Comparison of ENCODE assay signal across 8 cellular contexts in genomic region chr3:61877359-61877770, GRCh38.
DNase-seq lines count a peak whose midpoint lies in the region; ATAC-seq and TF ChIP-seq lines count a peak whose summit lies in the region.

No MANE protein-coding gene starts in this region.

- no peak overlapping the region for H3K27ac ChIP-seq in VCaP

- peak; percentile 40; the same call in 1 of the 2 replicates for TF ChIP-seq CTCF in VCaP (conservative IDR thresholded peaks at IDR 0.05)
- TF ChIP-seq CTCF in retinal pigment epithelial cell (conservative IDR thresholded peaks at IDR 0.05; ENCODE audit: low read depth, low read length) = peak; percentile 52

- no peak overlapping the region for H3K4me3 ChIP-seq in retinal pigment epithelial cell (ENCODE audit: low read length)

- peak; percentile 99 for ATAC-seq in HG02981 (IDR thresholded peaks at IDR 0.05; ENCODE audit: unreplicated experiment)

- DNase-seq in NCI-H2107 treated with DMSO at 0.1 percent for 48 hours (lab: John Stamatoyannopoulos, UW; ENCODE audit: unreplicated experiment) (peak; percentile 68), NCI-H2107 (lab: John Stamatoyannopoulos, UW) (no peak), retinal pigment epithelial cell (ENCODE audit: low read depth) (peak; percentile 18), SHP77 (lab: John Stamatoyannopoulos, UW) (no peak), GF-D8 (lab: John Stamatoyannopoulos, UW) (no peak)
- DNase-seq in activated effector memory CD4-positive, alpha-beta T cell treated with anti-CD3 and anti-CD28 coated beads, Interleukin-2, amount 50 U/mL, for 16 hours = no peak

Comparison
In these comparisons a context has a peak if more than half of its experiments do, and no peak if none do; other contexts are left out.
1. DNase-seq: peak in NCI-H2107 treated with DMSO at 0.1 percent for 48 hours (single experiment) and retinal pigment epithelial cell (single experiment); none in NCI-H2107 (single experiment), activated effector memory CD4-positive, alpha-beta T cell treated with anti-CD3 and anti-CD28 coated beads, Interleukin-2, amount 50 U/mL, for 16 hours (single experiment), SHP77 (0 of 2) and GF-D8 (single experiment).